In the genomic region with DNA sequence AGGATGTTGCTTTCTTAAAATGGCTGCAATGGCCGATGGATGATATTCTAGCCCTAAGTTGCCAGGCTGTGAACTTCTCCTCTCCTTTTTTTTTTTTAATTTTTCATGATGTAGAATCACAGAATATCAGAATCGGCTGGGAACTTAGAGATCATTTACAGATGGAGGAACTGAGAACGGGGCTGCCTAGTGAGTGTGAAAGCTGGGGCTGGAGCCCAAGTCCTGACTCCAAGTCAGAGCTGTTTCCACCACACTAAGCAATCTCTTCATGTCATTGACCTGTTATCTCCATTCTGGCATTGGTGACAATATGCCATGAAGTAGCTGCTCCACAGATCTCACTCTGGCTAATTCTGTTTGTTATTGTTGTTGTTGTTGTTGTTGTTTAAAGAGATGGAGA, we compare ENCODE assay signal across 11 cellular contexts.
"Had no signal": no experiment of that assay in that cellular context is flagged by ENCODE, and none has a peak within 500 bp of the region (broad histone marks: within the 10 kb centered on the region; RNA-seq: fewer than 3 reads in every experiment).

No MANE protein-coding gene starts in this region.

- ATAC-seq: activated CD4-positive, CD25-positive, alpha-beta regulatory T cell treated with anti-CD3 and anti-CD28 coated beads, Interleukin-2, amount 50 U/mL, for 24 hours; activated T-cell treated with anti-CD3 and anti-CD28 coated beads, Interleukin-2, amount 50 U/mL, for 4 hours; heart right ventricle; left lobe of liver; naive thymus-derived CD4-positive, alpha-beta T cell had no signal

- DNase-seq: activated CD4-positive, alpha-beta memory T cell treated with anti-CD3 and anti-CD28 coated beads for 36 hours; activated effector memory CD4-positive, alpha-beta T cell treated with anti-CD3 and anti-CD28 coated beads, Interleukin-2, amount 50 U/mL, for 16 hours; activated T-cell treated with anti-CD3 and anti-CD28 coated beads, Interleukin-2, amount 50 U/mL, for 4 hours; brain microvascular endothelial cell; effector memory CD4-positive, alpha-beta T cell; heart right ventricle; mammary epithelial cell; naive thymus-derived CD4-positive, alpha-beta T cell; transverse colon had no signal
